Comparison of ENCODE assay signal across 11 cellular contexts in the genomic region with DNA sequence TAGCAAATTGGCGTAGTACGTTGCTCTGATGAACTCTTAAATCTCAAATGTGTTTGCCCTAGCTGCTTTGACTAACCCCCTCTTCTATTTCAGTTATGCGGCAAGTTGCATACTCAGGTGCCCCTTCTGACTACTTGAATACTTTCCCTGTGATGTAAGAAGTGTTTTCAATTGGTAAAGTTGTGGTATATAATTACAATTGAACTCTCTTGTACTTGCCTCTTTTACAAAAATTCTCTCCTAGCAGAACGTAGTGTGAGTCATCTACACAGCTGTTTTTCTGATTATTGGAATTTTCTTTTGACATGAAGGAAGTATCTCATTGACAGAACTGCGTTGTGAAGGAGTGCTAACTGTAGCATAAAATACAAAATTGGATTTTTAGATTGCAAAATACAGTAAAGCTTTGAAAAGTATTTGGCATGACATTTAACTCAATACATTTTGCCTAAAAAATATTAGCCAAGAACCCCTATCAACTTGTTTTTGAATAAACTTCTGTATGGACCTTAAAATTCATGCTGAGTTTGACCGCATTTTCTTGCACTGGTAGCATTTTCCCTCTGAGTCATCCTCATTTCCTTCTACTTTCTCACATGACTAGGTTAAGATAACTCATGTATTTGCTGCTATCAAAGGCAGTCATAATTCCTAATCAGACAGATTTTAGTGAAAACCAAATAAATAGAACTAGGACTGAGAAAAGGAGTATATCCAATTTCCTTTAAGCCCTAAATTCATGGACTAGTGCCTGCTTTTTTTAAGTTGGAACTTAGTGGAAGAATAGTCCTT. TPM values are rescaled to one million over a fixed set of nuclear protein-coding genes. Genes with fewer than 3 reads are reported as not detected.
DNase-seq lines count a peak whose midpoint lies in the region; ATAC-seq and TF ChIP-seq lines count a peak whose summit lies in the region.
"Had no signal": no experiment of that assay in that cellular context is flagged by ENCODE, and none has a peak within 500 bp of the region (broad histone marks: within the 10 kb centered on the region; RNA-seq: fewer than 3 reads in every experiment).

No MANE protein-coding gene starts in this region.

- no peak overlapping the region for H3K9ac ChIP-seq in SK-N-SH

- no peak overlapping the region for H2AFZ ChIP-seq in SK-N-SH (ENCODE audit: low read depth)
- H2AFZ ChIP-seq in PC-9: no peak overlapping the region

- H3K9me3 ChIP-seq in SK-N-SH: no peaks in the 10 kb centered on the region
- no peaks in the 10 kb centered on the region for H3K9me3 ChIP-seq in upper lobe of right lung
- no peaks in the 10 kb centered on the region for H3K9me3 ChIP-seq in PC-9 (ENCODE audit: insufficient read depth, low read depth)

- no peaks in the 10 kb centered on the region for H3K79me2 ChIP-seq in SK-N-SH (ENCODE audit: insufficient read depth)
- H3K79me2 ChIP-seq in PC-9 (ENCODE audit: low read depth): no peaks in the 10 kb centered on the region

- H3K9me2 ChIP-seq in SK-N-SH (no peaks in the 10 kb centered on the region), PC-9 (ENCODE audit: insufficient read depth) (no peaks in the 10 kb centered on the region)

- intact Hi-C loops in left ventricle myocardium superior (cut with micrococcal nuclease): no loop called here
- intact Hi-C loops in Right ventricle myocardium superior (cut with DNase I): no loop called here
- intact Hi-C loops in upper lobe of right lung (cut with DNase I): no loop called here
- intact Hi-C loops in PC-9 (cut with micrococcal nuclease; ENCODE audit: unreplicated experiment): no loop called here

- ATAC-seq in left ventricle myocardium superior (peak; percentile 36), Right ventricle myocardium superior (ENCODE audit: poor library complexity) (no peak), upper lobe of right lung (peak; percentile 77)

- H3F3A ChIP-seq in SK-N-SH (replicated peaks; ENCODE audit: insufficient read depth): no peaks in the 10 kb centered on the region
- no peaks in the 10 kb centered on the region for H3F3A ChIP-seq in PC-9 (ENCODE audit: insufficient read depth, low read depth)

- WGBS in SK-N-SH (ENCODE audit: low lambda C conversion rate): 66% methylated on average over 6 of the region's 6 CpGs

- TF ChIP-seq CTCF in SK-N-SH (IDR thresholded peaks at IDR 0.05) (no peak), fibroblast of the aortic adventitia (IDR thresholded peaks at IDR 0.05; ENCODE audit: insufficient read depth, low read length) (no peak), upper lobe of right lung (IDR thresholded peaks at IDR 0.05) (no peak), PC-9 (conservative IDR thresholded peaks at IDR 0.05) (no peak)

- H3K4me1 ChIP-seq in SK-N-SH (ENCODE audit: control insufficient read depth in 1 of 2, insufficient read depth in 2 of 2, low read depth in 1 of 2, low read length in 1 of 2): peaks cover 0 to under 1% of the 10 kb centered on the region in 2 experiments; a peak in 1 of 4 replicates
- H3K4me1 ChIP-seq in upper lobe of right lung: peaks cover under 1% of the 10 kb centered on the region
- H3K4me1 ChIP-seq in PC-9 (replicated peaks; ENCODE audit: insufficient read depth): no peaks in the 10 kb centered on the region

- H3K36me3 ChIP-seq in SK-N-SH (replicated peaks in 1 of 2; ENCODE audit: control insufficient read depth in 1 of 2, insufficient read depth in 2 of 2, low read length in 1 of 2) (no peaks in the 10 kb centered on the region), upper lobe of right lung (no peaks in the 10 kb centered on the region), PC-9 (ENCODE audit: low read depth) (no peaks in the 10 kb centered on the region)

- BruUV-seq in PC-9 (replicated peaks; lab: Mats Ljungman, UMichigan): no TSS peak

- peaks cover 20% of the 10 kb centered on the region; the same call in 1 of the 2 replicates for H3K27me3 ChIP-seq in SK-N-SH (ENCODE audit: insufficient read depth)
- peaks cover 23% of the 10 kb centered on the region for H3K27me3 ChIP-seq in upper lobe of right lung
- peaks cover 3% of the 10 kb centered on the region; the same call in 1 of the 2 replicates for H3K27me3 ChIP-seq in PC-9 (ENCODE audit: insufficient read depth, low read depth)

- H3K27ac ChIP-seq in SK-N-SH (ENCODE audit: low read depth in 2 of 2, low read length in 1 of 2) (no peak overlapping the region), upper lobe of right lung (peak overlapping the region; percentile 28), PC-9 (no peak overlapping the region)
- H3K27ac ChIP-seq: C4-2B had no signal

- TF ChIP-seq EP300 in SK-N-SH (IDR thresholded peaks at IDR 0.05; ENCODE audit: borderline replicate concordance in 1 of 2, low read depth in 1 of 2, low read length in 1 of 2): no peak

- TF ChIP-seq RAD21 in SK-N-SH (IDR thresholded peaks at IDR 0.05; ENCODE audit: low read length): no peak

- no peak overlapping the region for H3K4me3 ChIP-seq in SK-N-SH (ENCODE audit: low read depth in 2 of 2, low read length in 1 of 2)
- no peak overlapping the region for H3K4me3 ChIP-seq in fibroblast of the aortic adventitia (ENCODE audit: low read depth, low read length)
- H3K4me3 ChIP-seq in upper lobe of right lung: no peak overlapping the region
- H3K4me3 ChIP-seq in PC-9: no peak overlapping the region

- DNase-seq in left ventricle myocardium superior (no peak), Right ventricle myocardium superior (no peak), SK-N-SH (no peak), fibroblast of the aortic adventitia (ENCODE audit: low read depth) (peak; percentile 43), upper lobe of right lung (no peak), PC-9 (no peak), activated T-cell treated with anti-CD3 and anti-CD28 coated beads for 4 hours (no peak), hepatic stellate cell (ENCODE audit: low spot score) (no peak)
- DNase-seq: endodermal cell, NCI-H1417 treated with DMSO at 0.1 percent for 48 hours had no signal

- POLR2A ChIA-PET in SK-N-SH (lab: Yijun Ruan, JAX) (no interaction called here), PC-9 (lab: Charles Lee; ENCODE audit: unreplicated experiment) (no interaction called here)

- H4K20me1 ChIP-seq in SK-N-SH (ENCODE audit: insufficient read depth) (no peaks in the 10 kb centered on the region), PC-9 (ENCODE audit: insufficient read depth) (no peaks in the 10 kb centered on the region)

- CTCF ChIA-PET in SK-N-SH (lab: Yijun Ruan, JAX) (no interaction called here), PC-9 (lab: Charles Lee) (no interaction called here)

- H3K4me2 ChIP-seq in SK-N-SH: no peak overlapping the region
- no peak overlapping the region for H3K4me2 ChIP-seq in PC-9

TF ChIP-seq in SK-N-SH, 30 proteins besides CTCF, POLR2A, EP300 and RAD21:
- 0 out of 2 replicates have a peak, but pooled peaks have one; percentile 6 for TF ChIP-seq JUND (IDR thresholded peaks at IDR 0.05)
- no peak for TF ChIP-seq NFIC (IDR thresholded peaks at IDR 0.05; ENCODE audit: borderline replicate concordance)

RNA-seq across cellular contexts. Expression of a gene that starts 6.3 kb away (rescaled TPM):
- 0.92 TPM for total RNA-seq in left ventricle myocardium superior
- 0.27 TPM for total RNA-seq in Right ventricle myocardium superior
- polyA plus RNA-seq in SK-N-SH (2012; rRNA removed): not detected in 2 replicates
- not detected in 2 replicates for polyA plus RNA-seq in SK-N-SH (2012; cell fraction: cytosol; rRNA removed)
- polyA plus RNA-seq in SK-N-SH (2012; cell fraction: nucleus; rRNA removed): not detected in 2 replicates
- total RNA-seq in fibroblast of the aortic adventitia (ENCODE audit: low replicate concordance): 6.4 TPM in 1 of 2 replicates, not detected in the other
- 0.26 TPM for total RNA-seq in upper lobe of right lung
- total RNA-seq in PC-9 (2021): not detected in 2 replicates
